Comparison of ENCODE assay signal across 1 cellular context in the genomic region with DNA sequence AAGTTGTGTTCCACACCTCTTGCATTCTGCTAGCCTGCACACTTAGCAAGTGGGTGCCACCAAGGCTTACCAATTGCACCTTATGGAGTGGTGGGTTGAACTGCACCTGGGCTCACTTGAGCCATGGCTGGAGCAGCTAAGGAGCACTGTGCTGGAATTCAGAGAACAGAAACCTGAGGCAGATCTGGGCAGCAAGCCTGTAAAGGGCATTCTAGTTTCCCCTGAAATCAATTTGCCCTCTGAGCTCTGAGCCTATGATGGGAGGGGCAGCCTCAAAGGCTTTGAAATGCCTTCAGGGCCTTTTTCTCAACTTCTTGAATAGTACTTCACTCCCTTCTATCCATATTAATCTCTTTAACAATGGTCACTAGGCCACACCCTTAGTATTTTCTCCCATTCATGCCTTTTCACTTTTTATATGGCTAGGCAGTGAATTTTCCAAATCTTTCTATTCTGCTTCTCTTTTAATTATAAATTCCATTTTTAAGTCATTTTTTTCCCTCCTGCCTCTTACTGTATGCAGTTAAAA.
TF ChIP-seq lines count a peak whose summit lies in the region.

No MANE protein-coding gene starts in this region.

TF ChIP-seq in WTC11, 78 proteins besides CTCF, POLR2A, EP300 and RAD21 (continued from another document):
- TF ChIP-seq, protein P1, sequence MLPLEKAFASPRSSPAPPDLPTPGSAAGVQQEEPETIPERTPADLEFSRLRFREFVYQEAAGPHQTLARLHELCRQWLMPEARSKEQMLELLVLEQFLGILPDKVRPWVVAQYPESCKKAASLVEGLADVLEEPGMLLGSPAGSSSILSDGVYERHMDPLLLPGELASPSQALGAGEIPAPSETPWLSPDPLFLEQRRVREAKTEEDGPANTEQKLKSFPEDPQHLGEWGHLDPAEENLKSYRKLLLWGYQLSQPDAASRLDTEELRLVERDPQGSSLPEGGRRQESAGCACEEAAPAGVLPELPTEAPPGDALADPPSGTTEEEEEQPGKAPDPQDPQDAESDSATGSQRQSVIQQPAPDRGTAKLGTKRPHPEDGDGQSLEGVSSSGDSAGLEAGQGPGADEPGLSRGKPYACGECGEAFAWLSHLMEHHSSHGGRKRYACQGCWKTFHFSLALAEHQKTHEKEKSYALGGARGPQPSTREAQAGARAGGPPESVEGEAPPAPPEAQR (CRISPR knock-in tag; IDR thresholded peaks at IDR 0.05) = no peak
- TF ChIP-seq NFE2L1 (CRISPR knock-in tag; IDR thresholded peaks at IDR 0.05) = no peak
- TF ChIP-seq, protein P2, sequence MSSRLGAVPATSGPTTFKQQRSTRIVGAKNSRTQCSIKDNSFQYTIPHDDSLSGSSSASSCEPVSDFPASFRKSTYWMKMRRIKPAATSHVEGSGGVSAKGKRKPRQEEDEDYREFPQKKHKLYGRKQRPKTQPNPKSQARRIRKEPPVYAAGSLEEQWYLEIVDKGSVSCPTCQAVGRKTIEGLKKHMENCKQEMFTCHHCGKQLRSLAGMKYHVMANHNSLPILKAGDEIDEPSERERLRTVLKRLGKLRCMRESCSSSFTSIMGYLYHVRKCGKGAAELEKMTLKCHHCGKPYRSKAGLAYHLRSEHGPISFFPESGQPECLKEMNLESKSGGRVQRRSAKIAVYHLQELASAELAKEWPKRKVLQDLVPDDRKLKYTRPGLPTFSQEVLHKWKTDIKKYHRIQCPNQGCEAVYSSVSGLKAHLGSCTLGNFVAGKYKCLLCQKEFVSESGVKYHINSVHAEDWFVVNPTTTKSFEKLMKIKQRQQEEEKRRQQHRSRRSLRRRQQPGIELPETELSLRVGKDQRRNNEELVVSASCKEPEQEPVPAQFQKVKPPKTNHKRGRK (CRISPR knock-in tag; IDR thresholded peaks at IDR 0.05; ENCODE audit: borderline replicate concordance) = no peak
- TF ChIP-seq, protein P3, sequence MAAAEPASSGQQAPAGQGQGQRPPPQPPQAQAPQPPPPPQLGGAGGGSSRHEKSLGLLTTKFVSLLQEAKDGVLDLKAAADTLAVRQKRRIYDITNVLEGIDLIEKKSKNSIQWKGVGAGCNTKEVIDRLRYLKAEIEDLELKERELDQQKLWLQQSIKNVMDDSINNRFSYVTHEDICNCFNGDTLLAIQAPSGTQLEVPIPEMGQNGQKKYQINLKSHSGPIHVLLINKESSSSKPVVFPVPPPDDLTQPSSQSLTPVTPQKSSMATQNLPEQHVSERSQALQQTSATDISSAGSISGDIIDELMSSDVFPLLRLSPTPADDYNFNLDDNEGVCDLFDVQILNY (CRISPR knock-in tag; IDR thresholded peaks at IDR 0.05) = no peak
